ENCODE assay signal across 29 cellular contexts in genomic region chrX:46255066-46255465, GRCh38.
A peak's percentile ranks its signal among the peaks of the same experiment; 100 is the strongest.
DNase-seq lines count a peak whose midpoint lies in the region; ATAC-seq and TF ChIP-seq lines count a peak whose summit lies in the region.
"Had no signal": no experiment of that assay in that cellular context is flagged by ENCODE, and none has a peak within 500 bp of the region (broad histone marks: within the 10 kb centered on the region; RNA-seq: fewer than 3 reads in every experiment).

No MANE protein-coding gene starts in this region.

- peaks cover 12% of the 10 kb centered on the region for H3K9me3 Mint-ChIP-seq in osteocyte (ENCODE audit: unreplicated experiment)
- H3K9me3 Mint-ChIP-seq: activated naive CD4-positive, alpha-beta T cell treated with anti-CD3 and anti-CD28 coated beads, Interleukin-2, amount 50 U/mL, for 24 hours; activated T-helper 2 cell treated with anti-CD3 and anti-CD28 coated beads, Interferon-gamma antibody, Interleukin-2, Interleukin-4, amounts not matched to agents 10 μg/mL and 5 μg/mL and 100 μg/mL, durations not matched to agents 14 hours and 24 hours and 36 hours; dendritic cell treated with granulocyte-macrophage colony-stimulating factor and Interleukin-4, amounts not matched to agents 40 ng/mL and 50 ng/mL, for 4 days had no signal

- H3K4me3 Mint-ChIP-seq in osteocyte (ENCODE audit: unreplicated experiment), result no peak overlapping the region
- H3K4me3 Mint-ChIP-seq: activated naive CD4-positive, alpha-beta T cell treated with anti-CD3 and anti-CD28 coated beads, Interleukin-2, amount 50 U/mL, for 24 hours; dendritic cell treated with granulocyte-macrophage colony-stimulating factor and Interleukin-4, amounts not matched to agents 40 ng/mL and 50 ng/mL, for 4 days; endodermal cell had no signal

- H3K4me3 ChIP-seq in DND-41 (ENCODE audit: low read depth in 1 of 2, low read length in 2 of 2), result no peak overlapping the region
- H3K4me3 ChIP-seq in choroid plexus epithelial cell (ENCODE audit: low read depth, low read length), result no peak overlapping the region
- H3K4me3 ChIP-seq: ascending aorta, esophagus muscularis mucosa, left lung, transverse colon had no signal

- H3K4me1 Mint-ChIP-seq in osteocyte (ENCODE audit: unreplicated experiment), result peaks cover 44% of the 10 kb centered on the region

- H3K36me3 Mint-ChIP-seq in osteocyte (ENCODE audit: unreplicated experiment), result no peaks in the 10 kb centered on the region
- H3K36me3 Mint-ChIP-seq: activated naive CD4-positive, alpha-beta T cell treated with anti-CD3 and anti-CD28 coated beads, Interleukin-2, amount 50 U/mL, for 24 hours had no signal

- H3K27me3 Mint-ChIP-seq in osteocyte (ENCODE audit: unreplicated experiment), result no peaks in the 10 kb centered on the region
- H3K27me3 Mint-ChIP-seq: activated naive CD4-positive, alpha-beta T cell treated with anti-CD3 and anti-CD28 coated beads, Interleukin-2, amount 50 U/mL, for 24 hours; dendritic cell treated with granulocyte-macrophage colony-stimulating factor and Interleukin-4, amounts not matched to agents 40 ng/mL and 50 ng/mL, for 4 days had no signal

- no peaks in the 10 kb centered on the region for H3K36me3 ChIP-seq in DND-41 (ENCODE audit: insufficient read depth, low read length)
- H3K36me3 ChIP-seq: ascending aorta, esophagus muscularis mucosa, left lung, transverse colon had no signal

- peaks cover 24% of the 10 kb centered on the region for H3K4me1 ChIP-seq in DND-41 (ENCODE audit: insufficient read depth, low read length)
- H3K4me1 ChIP-seq: ascending aorta, esophagus muscularis mucosa, left lung, transverse colon had no signal

- DNase-seq in DND-41, result no peak
- DNase-seq in MV-4-11 (lab: John Stamatoyannopoulos, UW), result peak; percentile 50
- DNase-seq in choroid plexus epithelial cell (ENCODE audit: low read depth), result peak; percentile 3
- no peak for DNase-seq in osteocyte (ENCODE audit: extremely low spot score, unreplicated experiment)
- DNase-seq in NOMO-1 treated with DMSO at 0.1 percent for 48 hours (lab: John Stamatoyannopoulos, UW; ENCODE audit: unreplicated experiment), result no peak
- no peak for DNase-seq in GM10248 (ENCODE audit: extremely low spot score)
- no peak for DNase-seq in amniotic stem cell (lab: John Stamatoyannopoulos, UW)
- DNase-seq: activated CD4-positive, alpha-beta T cell treated with anti-CD3 and anti-CD28 coated beads, Interleukin-2, amount 50 U/mL, for 48 hours; activated CD4-positive, CD25-positive, alpha-beta regulatory T cell; C1 segment of cervical spinal cord; caudate nucleus; DMS79; endodermal cell; GOT3; Kasumi-1; left lung; NCI-H1694; NCI-H510A treated with DMSO at 0.1 percent for 48 hours; NK-92 treated with Interleukin-12 subunit alpha and Interleukin-12 subunit beta, amount 100 ng/mL, for 24 hours; SHP77; small intestine; stimulated activated CD4-positive, alpha-beta T cell treated with anti-CD3 and anti-CD28 coated beads, Interleukin-2, amount 100 ng/mL, for 24 hours; transverse colon had no signal

- CTCF ChIA-PET in GM10248 (lab: Yijun Ruan, JAX), result interaction anchor here (0.7 kb wide), 1 partner anchor 910 kb away, joined by 3 read pairs; no protein-coding TSS in a partner anchor

- no peaks in the 10 kb centered on the region for H3K27me3 ChIP-seq in DND-41 (ENCODE audit: insufficient read depth, low read length, poor library complexity)
- H3K27me3 ChIP-seq: ascending aorta, esophagus muscularis mucosa, left lung, transverse colon had no signal

- no peaks in the 10 kb centered on the region for H3K79me2 ChIP-seq in DND-41 (ENCODE audit: insufficient read depth, low read length)

- H3K27ac Mint-ChIP-seq in osteocyte (ENCODE audit: unreplicated experiment), result peak overlapping the region; percentile 84
- H3K27ac Mint-ChIP-seq: activated T-helper 2 cell treated with anti-CD3 and anti-CD28 coated beads, Interferon-gamma antibody, Interleukin-2, Interleukin-4, amounts not matched to agents 10 μg/mL and 5 μg/mL and 100 μg/mL, durations not matched to agents 14 hours and 24 hours and 36 hours; dendritic cell treated with granulocyte-macrophage colony-stimulating factor and Interleukin-4, amounts not matched to agents 40 ng/mL and 50 ng/mL, for 4 days; endodermal cell had no signal

- peak overlapping the region; percentile 45; the same call in 1 of the 2 replicates for H3K4me2 ChIP-seq in DND-41 (ENCODE audit: insufficient read depth, low read length)

- no peaks in the 10 kb centered on the region for H4K20me1 ChIP-seq in DND-41 (ENCODE audit: insufficient read depth, low read length)

- ATAC-seq in DND-41 (ENCODE audit: insufficient read depth, low read depth) (peak; percentile 96), HG02763 (IDR thresholded peaks at IDR 0.05; ENCODE audit: unreplicated experiment) (no peak)
- ATAC-seq: left lung had no signal

- peak overlapping the region; percentile 54 for H3K27ac ChIP-seq in DND-41 (ENCODE audit: low read length)
- H3K27ac ChIP-seq: ascending aorta, esophagus muscularis mucosa, left lung, transverse colon had no signal

- POLR2A ChIA-PET in GM10248 (lab: Yijun Ruan, JAX), result no interaction called here

- no peak overlapping the region for H3K9ac ChIP-seq in DND-41 (ENCODE audit: low read depth, low read length)

- H2AFZ ChIP-seq in DND-41 (ENCODE audit: low read depth, low read length), result no peak overlapping the region

- no peaks in the 10 kb centered on the region for H3K9me3 ChIP-seq in DND-41 (ENCODE audit: insufficient read depth, low read length, severe bottlenecking)
- H3K9me3 ChIP-seq: ascending aorta, esophagus muscularis mucosa, left lung, transverse colon had no signal

- TF ChIP-seq CTCF in DND-41 (IDR thresholded peaks at IDR 0.05; ENCODE audit: borderline replicate concordance, extremely low read depth, low read length, poor library complexity, severe bottlenecking) (no peak), choroid plexus epithelial cell (conservative IDR thresholded peaks at IDR 0.05; ENCODE audit: low read depth, low read length) (no peak), osteocyte (IDR thresholded peaks at IDR 0.05) (no peak), GM10248 (IDR thresholded peaks at IDR 0.05; ENCODE audit: control extremely low read depth, extremely low read depth, low read depth, missing control alignments) (no peak)

Comparison
In these comparisons a context has a peak if more than half of its experiments do, and no peak if none do; other contexts are left out.
1. DNase-seq: peak in MV-4-11 (single experiment) and choroid plexus epithelial cell (single experiment); none in DND-41 (single experiment), osteocyte (single experiment), NOMO-1 treated with DMSO at 0.1 percent for 48 hours (single experiment), GM10248 (single experiment) and amniotic stem cell (single experiment).